ENCODE assay signal across 17 cellular contexts in genomic region chr2:200212862-200213425, GRCh38.
DNase-seq lines count a peak whose midpoint lies in the region; ATAC-seq lines count a peak whose summit lies in the region.
"Had no signal": no experiment of that assay in that cellular context is flagged by ENCODE, and none has a peak within 500 bp of the region (broad histone marks: within the 10 kb centered on the region; RNA-seq: fewer than 3 reads in every experiment).

No MANE protein-coding gene starts in this region.

- POLR2A ChIA-PET in activated CD4-positive, alpha-beta T cell treated with anti-CD3 and anti-CD28 coated beads, Interleukin-2, amount 10 ng/mL, durations not matched to agents 7 days and 5 days (lab: Charles Lee) = no interaction called here

- H3K4me1 Mint-ChIP-seq in activated CD4-positive, alpha-beta T cell treated with anti-CD3 and anti-CD28 coated beads, Interleukin-2, amount 10 ng/mL, durations not matched to agents 7 days and 5 days = no peaks in the 10 kb centered on the region

- peaks cover 4% of the 10 kb centered on the region for H3K9me3 Mint-ChIP-seq in activated CD4-positive, alpha-beta T cell treated with anti-CD3 and anti-CD28 coated beads, Interleukin-2, amount 10 ng/mL, durations not matched to agents 7 days and 5 days
- H3K9me3 Mint-ChIP-seq: CD4-positive, alpha-beta T cell had no signal

- DNase-seq in DMS 273 treated with DMSO at 0.1 percent for 48 hours (lab: John Stamatoyannopoulos, UW) = peak; percentile 30
- DNase-seq in NCI-H2171 (lab: John Stamatoyannopoulos, UW) = peak; percentile 80
- no peak for DNase-seq in left lobe of liver (ENCODE audit: low spot score)
- peak; percentile 13 for DNase-seq in skeletal muscle cell (ENCODE audit: low read depth)
- DNase-seq in activated CD4-positive, alpha-beta T cell treated with anti-CD3 and anti-CD28 coated beads, Interleukin-2, amount 10 ng/mL, durations not matched to agents 7 days and 5 days = no peak
- DNase-seq: ACHN; Calu3; CD4-positive, alpha-beta T cell; DMS79; HCEC 1CT; NCI-H1436; NCI-H2081 treated with DMSO at 0.1 percent for 48 hours; NCI-H526 treated with DMSO at 0.1 percent for 48 hours; RPMI8226 had no signal

- no peak overlapping the region for H3K4me3 ChIP-seq in skeletal muscle cell (ENCODE audit: low read depth, low read length)
- H3K4me3 ChIP-seq: SJSA1 had no signal

- ATAC-seq in left lobe of liver (peak; percentile 67), HG03097 (IDR thresholded peaks at IDR 0.05; ENCODE audit: low FRiP score, unreplicated experiment) (no peak), GM21529 (IDR thresholded peaks at IDR 0.05; ENCODE audit: unreplicated experiment) (no peak)

- H3K27me3 Mint-ChIP-seq in activated CD4-positive, alpha-beta T cell treated with anti-CD3 and anti-CD28 coated beads, Interleukin-2, amount 10 ng/mL, durations not matched to agents 7 days and 5 days = peaks cover 22% of the 10 kb centered on the region

- CTCF ChIA-PET in activated CD4-positive, alpha-beta T cell treated with anti-CD3 and anti-CD28 coated beads, Interleukin-2, amount 10 ng/mL, durations not matched to agents 7 days and 5 days (lab: Charles Lee) = no interaction called here

- no peaks in the 10 kb centered on the region for H3K36me3 Mint-ChIP-seq in activated CD4-positive, alpha-beta T cell treated with anti-CD3 and anti-CD28 coated beads, Interleukin-2, amount 10 ng/mL, durations not matched to agents 7 days and 5 days (ENCODE audit: low read depth)

- H3K27ac Mint-ChIP-seq in activated CD4-positive, alpha-beta T cell treated with anti-CD3 and anti-CD28 coated beads, Interleukin-2, amount 10 ng/mL, durations not matched to agents 7 days and 5 days = no peak overlapping the region
- H3K27ac Mint-ChIP-seq: CD4-positive, alpha-beta T cell had no signal

- H3K4me3 Mint-ChIP-seq in activated CD4-positive, alpha-beta T cell treated with anti-CD3 and anti-CD28 coated beads, Interleukin-2, amount 10 ng/mL, durations not matched to agents 7 days and 5 days = no peak overlapping the region
- H3K4me3 Mint-ChIP-seq: CD4-positive, alpha-beta T cell had no signal

Comparison
In these comparisons a context has a peak if more than half of its experiments do, and no peak if none do; other contexts are left out.
1. DNase-seq: peak in DMS 273 treated with DMSO at 0.1 percent for 48 hours (single experiment), NCI-H2171 (single experiment) and skeletal muscle cell (single experiment); none in left lobe of liver (single experiment) and activated CD4-positive, alpha-beta T cell treated with anti-CD3 and anti-CD28 coated beads, Interleukin-2, amount 10 ng/mL, durations not matched to agents 7 days and 5 days (single experiment).